Comparison of ENCODE assay signal across 8 cellular contexts in the genomic region with DNA sequence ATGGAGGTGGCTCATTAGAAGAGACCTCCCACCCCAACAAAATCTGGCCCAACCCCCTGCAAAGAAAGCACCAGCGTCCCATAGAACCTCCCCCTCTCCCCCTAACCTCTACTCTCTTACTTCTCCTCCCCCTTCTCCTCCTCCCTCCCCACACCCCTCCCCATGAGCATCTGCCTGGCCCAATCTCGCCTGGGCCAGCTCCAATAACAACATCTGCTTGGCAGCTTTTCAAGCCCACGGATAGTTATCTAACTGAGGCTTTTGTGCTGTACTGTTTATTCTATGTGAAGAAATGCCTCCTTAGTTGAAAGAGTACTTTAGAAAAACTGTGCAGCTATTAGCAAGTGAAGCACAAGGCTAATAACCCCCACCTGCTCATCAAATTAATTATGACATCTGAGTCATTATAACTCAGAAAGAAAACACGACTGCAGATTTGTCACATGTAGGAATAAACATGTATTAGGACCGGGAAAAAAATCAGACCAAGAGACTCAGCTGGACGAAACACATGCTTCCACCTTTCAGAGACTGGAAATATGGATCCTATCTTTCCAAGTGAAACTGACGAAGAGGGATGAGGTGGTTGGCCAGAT. TPM values are rescaled to one million over a fixed set of nuclear protein-coding genes. Genes with fewer than 3 reads are reported as not detected.
DNase-seq lines count a peak whose midpoint lies in the region; ATAC-seq and TF ChIP-seq lines count a peak whose summit lies in the region.

No MANE protein-coding gene starts in this region.

- TF ChIP-seq CTCF in AG09319 (IDR thresholded peaks at IDR 0.05; ENCODE audit: low read depth, low read length) (no peak), chondrocyte (IDR thresholded peaks at IDR 0.05) (no peak)

- DNase-seq in AG09319 (ENCODE audit: extremely low read depth, low read depth) (peak; percentile 32), NCI-H2196 (lab: John Stamatoyannopoulos, UW; ENCODE audit: unreplicated experiment) (peak; percentile 94), chondrocyte (ENCODE audit: low spot score) (no peak), medulla oblongata (ENCODE audit: extremely low spot score) (peak; percentile 61), ecto neural progenitor cell (ENCODE audit: low spot score) (no peak), NCI-H187 (lab: John Stamatoyannopoulos, UW) (no peak)

- ATAC-seq in HG02840 (IDR thresholded peaks at IDR 0.05; ENCODE audit: low FRiP score, unreplicated experiment): no peak
- no peak for ATAC-seq in HG02610 (IDR thresholded peaks at IDR 0.05; ENCODE audit: unreplicated experiment)

- H3K27ac Mint-ChIP-seq in chondrocyte (ENCODE audit: unreplicated experiment): peak overlapping the region; percentile 84

- peak overlapping the region; percentile 13 for H3K4me3 Mint-ChIP-seq in chondrocyte (ENCODE audit: unreplicated experiment)

- H3K36me3 Mint-ChIP-seq in chondrocyte (ENCODE audit: low read depth): peaks cover 6% of the 10 kb centered on the region

- H3K9me3 Mint-ChIP-seq in chondrocyte (ENCODE audit: low read depth): no peaks in the 10 kb centered on the region

- H3K27me3 Mint-ChIP-seq in chondrocyte (ENCODE audit: low read depth): no peaks in the 10 kb centered on the region

- H3K4me1 Mint-ChIP-seq in chondrocyte (ENCODE audit: low read depth): peaks cover 55% of the 10 kb centered on the region

RNA-seq across cellular contexts. Expression of a gene that starts 42.8 kb away (rescaled TPM):
- total RNA-seq in chondrocyte: 28.2 to 66.3 TPM (median 63.1 TPM) in 3 replicates

Comparison
In these comparisons a context has a peak if more than half of its experiments do, and no peak if none do; other contexts are left out.
1. DNase-seq: peak in AG09319 (single experiment), NCI-H2196 (single experiment) and medulla oblongata (single experiment); none in chondrocyte (single experiment), ecto neural progenitor cell (single experiment) and NCI-H187 (0 of 2).